Comparison of ENCODE assay signal across 2 cellular contexts in the genomic region with DNA sequence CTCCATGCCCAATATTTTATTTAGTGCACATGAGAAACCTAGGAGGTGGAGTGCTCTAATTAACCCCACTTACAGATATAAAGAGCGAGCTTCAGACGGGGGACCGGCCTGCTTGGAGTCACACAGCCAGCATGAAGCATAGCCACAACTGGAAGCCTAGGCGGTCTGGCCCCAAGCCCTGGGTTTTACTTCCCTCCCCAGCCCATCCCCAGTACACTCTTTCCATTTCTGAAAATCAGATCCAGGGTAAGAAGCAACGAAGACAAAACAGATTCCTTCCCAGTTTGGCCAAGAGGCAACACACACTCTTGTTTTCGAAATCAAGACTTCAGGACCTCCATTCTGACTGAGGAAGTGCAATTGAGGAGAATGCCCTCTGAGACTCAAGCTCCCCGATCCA.
TF ChIP-seq lines count a peak whose summit lies in the region.

No MANE protein-coding gene starts in this region.

TF ChIP-seq in H1, 55 proteins besides CTCF, POLR2A, EP300 and RAD21 (continues in another document):
- TF ChIP-seq CTBP2 (IDR thresholded peaks at IDR 0.05; ENCODE audit: borderline replicate concordance, insufficient read depth, insufficient read length, low read length) (no peak), SIRT6 (IDR thresholded peaks at IDR 0.05; ENCODE audit: low read length) (no peak), SUZ12 (IDR thresholded peaks at IDR 0.05; ENCODE audit: low read length) (no peak), JUN (IDR thresholded peaks at IDR 0.05; ENCODE audit: low read depth, low read length) (no peak), RXRA (IDR thresholded peaks at IDR 0.05; ENCODE audit: insufficient read depth, low read depth, low read length) (no peak), NANOG (IDR thresholded peaks at IDR 0.05; ENCODE audit: insufficient read depth, low read depth, low read length, poor library complexity, severe bottlenecking) (no peak), RBBP5 (IDR thresholded peaks at IDR 0.05; ENCODE audit: borderline replicate concordance, low read depth, low read length) (no peak), TAF7 (optimal IDR thresholded peaks at IDR 0.05; ENCODE audit: borderline replicate concordance, low read depth, low read length) (no peak), SRF (IDR thresholded peaks at IDR 0.05; ENCODE audit: low read depth, low read length) (no peak), KDM1A (IDR thresholded peaks at IDR 0.05; ENCODE audit: borderline replicate concordance, low read length) (no peak), NRF1 (IDR thresholded peaks at IDR 0.05; ENCODE audit: low read depth, low read length) (no peak), BRCA1 (IDR thresholded peaks at IDR 0.05; ENCODE audit: low read depth, low read length) (no peak), TEAD4 (IDR thresholded peaks at IDR 0.05; ENCODE audit: low read depth, low read length) (no peak), CHD2 (IDR thresholded peaks at IDR 0.05; ENCODE audit: low read length) (no peak), KDM4A (IDR thresholded peaks at IDR 0.05; ENCODE audit: low read depth, low read length, severe bottlenecking) (no peak), CHD1 (IDR thresholded peaks at IDR 0.05; ENCODE audit: low read depth, low read length) (no peak), RNF2 (IDR thresholded peaks at IDR 0.05; ENCODE audit: borderline replicate concordance, low read depth, low read length, missing control alignments, poor library complexity, severe bottlenecking) (no peak)
- TF ChIP-seq, protein P1, sequence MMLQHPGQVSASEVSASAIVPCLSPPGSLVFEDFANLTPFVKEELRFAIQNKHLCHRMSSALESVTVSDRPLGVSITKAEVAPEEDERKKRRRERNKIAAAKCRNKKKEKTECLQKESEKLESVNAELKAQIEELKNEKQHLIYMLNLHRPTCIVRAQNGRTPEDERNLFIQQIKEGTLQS (IDR thresholded peaks at IDR 0.05; ENCODE audit: insufficient read depth, low read depth, low read length) = no peak
- TF ChIP-seq, protein P2, sequence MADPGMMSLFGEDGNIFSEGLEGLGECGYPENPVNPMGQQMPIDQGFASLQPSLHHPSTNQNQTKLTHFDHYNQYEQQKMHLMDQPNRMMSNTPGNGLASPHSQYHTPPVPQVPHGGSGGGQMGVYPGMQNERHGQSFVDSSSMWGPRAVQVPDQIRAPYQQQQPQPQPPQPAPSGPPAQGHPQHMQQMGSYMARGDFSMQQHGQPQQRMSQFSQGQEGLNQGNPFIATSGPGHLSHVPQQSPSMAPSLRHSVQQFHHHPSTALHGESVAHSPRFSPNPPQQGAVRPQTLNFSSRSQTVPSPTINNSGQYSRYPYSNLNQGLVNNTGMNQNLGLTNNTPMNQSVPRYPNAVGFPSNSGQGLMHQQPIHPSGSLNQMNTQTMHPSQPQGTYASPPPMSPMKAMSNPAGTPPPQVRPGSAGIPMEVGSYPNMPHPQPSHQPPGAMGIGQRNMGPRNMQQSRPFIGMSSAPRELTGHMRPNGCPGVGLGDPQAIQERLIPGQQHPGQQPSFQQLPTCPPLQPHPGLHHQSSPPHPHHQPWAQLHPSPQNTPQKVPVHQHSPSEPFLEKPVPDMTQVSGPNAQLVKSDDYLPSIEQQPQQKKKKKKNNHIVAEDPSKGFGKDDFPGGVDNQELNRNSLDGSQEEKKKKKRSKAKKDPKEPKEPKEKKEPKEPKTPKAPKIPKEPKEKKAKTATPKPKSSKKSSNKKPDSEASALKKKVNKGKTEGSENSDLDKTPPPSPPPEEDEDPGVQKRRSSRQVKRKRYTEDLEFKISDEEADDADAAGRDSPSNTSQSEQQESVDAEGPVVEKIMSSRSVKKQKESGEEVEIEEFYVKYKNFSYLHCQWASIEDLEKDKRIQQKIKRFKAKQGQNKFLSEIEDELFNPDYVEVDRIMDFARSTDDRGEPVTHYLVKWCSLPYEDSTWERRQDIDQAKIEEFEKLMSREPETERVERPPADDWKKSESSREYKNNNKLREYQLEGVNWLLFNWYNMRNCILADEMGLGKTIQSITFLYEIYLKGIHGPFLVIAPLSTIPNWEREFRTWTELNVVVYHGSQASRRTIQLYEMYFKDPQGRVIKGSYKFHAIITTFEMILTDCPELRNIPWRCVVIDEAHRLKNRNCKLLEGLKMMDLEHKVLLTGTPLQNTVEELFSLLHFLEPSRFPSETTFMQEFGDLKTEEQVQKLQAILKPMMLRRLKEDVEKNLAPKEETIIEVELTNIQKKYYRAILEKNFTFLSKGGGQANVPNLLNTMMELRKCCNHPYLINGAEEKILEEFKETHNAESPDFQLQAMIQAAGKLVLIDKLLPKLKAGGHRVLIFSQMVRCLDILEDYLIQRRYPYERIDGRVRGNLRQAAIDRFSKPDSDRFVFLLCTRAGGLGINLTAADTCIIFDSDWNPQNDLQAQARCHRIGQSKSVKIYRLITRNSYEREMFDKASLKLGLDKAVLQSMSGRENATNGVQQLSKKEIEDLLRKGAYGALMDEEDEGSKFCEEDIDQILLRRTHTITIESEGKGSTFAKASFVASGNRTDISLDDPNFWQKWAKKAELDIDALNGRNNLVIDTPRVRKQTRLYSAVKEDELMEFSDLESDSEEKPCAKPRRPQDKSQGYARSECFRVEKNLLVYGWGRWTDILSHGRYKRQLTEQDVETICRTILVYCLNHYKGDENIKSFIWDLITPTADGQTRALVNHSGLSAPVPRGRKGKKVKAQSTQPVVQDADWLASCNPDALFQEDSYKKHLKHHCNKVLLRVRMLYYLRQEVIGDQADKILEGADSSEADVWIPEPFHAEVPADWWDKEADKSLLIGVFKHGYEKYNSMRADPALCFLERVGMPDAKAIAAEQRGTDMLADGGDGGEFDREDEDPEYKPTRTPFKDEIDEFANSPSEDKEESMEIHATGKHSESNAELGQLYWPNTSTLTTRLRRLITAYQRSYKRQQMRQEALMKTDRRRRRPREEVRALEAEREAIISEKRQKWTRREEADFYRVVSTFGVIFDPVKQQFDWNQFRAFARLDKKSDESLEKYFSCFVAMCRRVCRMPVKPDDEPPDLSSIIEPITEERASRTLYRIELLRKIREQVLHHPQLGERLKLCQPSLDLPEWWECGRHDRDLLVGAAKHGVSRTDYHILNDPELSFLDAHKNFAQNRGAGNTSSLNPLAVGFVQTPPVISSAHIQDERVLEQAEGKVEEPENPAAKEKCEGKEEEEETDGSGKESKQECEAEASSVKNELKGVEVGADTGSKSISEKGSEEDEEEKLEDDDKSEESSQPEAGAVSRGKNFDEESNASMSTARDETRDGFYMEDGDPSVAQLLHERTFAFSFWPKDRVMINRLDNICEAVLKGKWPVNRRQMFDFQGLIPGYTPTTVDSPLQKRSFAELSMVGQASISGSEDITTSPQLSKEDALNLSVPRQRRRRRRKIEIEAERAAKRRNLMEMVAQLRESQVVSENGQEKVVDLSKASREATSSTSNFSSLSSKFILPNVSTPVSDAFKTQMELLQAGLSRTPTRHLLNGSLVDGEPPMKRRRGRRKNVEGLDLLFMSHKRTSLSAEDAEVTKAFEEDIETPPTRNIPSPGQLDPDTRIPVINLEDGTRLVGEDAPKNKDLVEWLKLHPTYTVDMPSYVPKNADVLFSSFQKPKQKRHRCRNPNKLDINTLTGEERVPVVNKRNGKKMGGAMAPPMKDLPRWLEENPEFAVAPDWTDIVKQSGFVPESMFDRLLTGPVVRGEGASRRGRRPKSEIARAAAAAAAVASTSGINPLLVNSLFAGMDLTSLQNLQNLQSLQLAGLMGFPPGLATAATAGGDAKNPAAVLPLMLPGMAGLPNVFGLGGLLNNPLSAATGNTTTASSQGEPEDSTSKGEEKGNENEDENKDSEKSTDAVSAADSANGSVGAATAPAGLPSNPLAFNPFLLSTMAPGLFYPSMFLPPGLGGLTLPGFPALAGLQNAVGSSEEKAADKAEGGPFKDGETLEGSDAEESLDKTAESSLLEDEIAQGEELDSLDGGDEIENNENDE (IDR thresholded peaks at IDR 0.05; ENCODE audit: insufficient replicate concordance, low read length) = no peak

TF ChIP-seq in SK-N-SH, 30 proteins besides CTCF, POLR2A, EP300 and RAD21:
- TF ChIP-seq YY1 (IDR thresholded peaks at IDR 0.05; ENCODE audit: low read depth) = no peak
- no peak for TF ChIP-seq ELF1 (IDR thresholded peaks at IDR 0.05)
- TF ChIP-seq SIN3A (IDR thresholded peaks at IDR 0.05; ENCODE audit: borderline replicate concordance, low read depth, low read length) = no peak
- no peak for TF ChIP-seq EZH2phosphoT487 (IDR thresholded peaks at IDR 0.05; ENCODE audit: borderline replicate concordance, low read depth)
- TF ChIP-seq MXI1 (IDR thresholded peaks at IDR 0.05; ENCODE audit: low read depth, low read length) = no peak
- TF ChIP-seq TCF12 (IDR thresholded peaks at IDR 0.05) = no peak
- no peak for TF ChIP-seq TAF1 (IDR thresholded peaks at IDR 0.05; ENCODE audit: borderline replicate concordance, low read depth, low read length)
- TF ChIP-seq JUND (IDR thresholded peaks at IDR 0.05) = no peak
- TF ChIP-seq, protein P3, sequence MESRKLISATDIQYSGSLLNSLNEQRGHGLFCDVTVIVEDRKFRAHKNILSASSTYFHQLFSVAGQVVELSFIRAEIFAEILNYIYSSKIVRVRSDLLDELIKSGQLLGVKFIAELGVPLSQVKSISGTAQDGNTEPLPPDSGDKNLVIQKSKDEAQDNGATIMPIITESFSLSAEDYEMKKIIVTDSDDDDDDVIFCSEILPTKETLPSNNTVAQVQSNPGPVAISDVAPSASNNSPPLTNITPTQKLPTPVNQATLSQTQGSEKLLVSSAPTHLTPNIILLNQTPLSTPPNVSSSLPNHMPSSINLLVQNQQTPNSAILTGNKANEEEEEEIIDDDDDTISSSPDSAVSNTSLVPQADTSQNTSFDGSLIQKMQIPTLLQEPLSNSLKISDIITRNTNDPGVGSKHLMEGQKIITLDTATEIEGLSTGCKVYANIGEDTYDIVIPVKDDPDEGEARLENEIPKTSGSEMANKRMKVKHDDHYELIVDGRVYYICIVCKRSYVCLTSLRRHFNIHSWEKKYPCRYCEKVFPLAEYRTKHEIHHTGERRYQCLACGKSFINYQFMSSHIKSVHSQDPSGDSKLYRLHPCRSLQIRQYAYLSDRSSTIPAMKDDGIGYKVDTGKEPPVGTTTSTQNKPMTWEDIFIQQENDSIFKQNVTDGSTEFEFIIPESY (IDR thresholded peaks at IDR 0.05; ENCODE audit: borderline replicate concordance, low read depth) = no peak
- TF ChIP-seq POLR2AphosphoS5 (IDR thresholded peaks at IDR 0.05; ENCODE audit: low read depth, low read length) = no peak
- no peak for TF ChIP-seq TEAD4 (IDR thresholded peaks at IDR 0.05; ENCODE audit: borderline replicate concordance, insufficient read depth)
- TF ChIP-seq FOSL2 (IDR thresholded peaks at IDR 0.05; ENCODE audit: borderline replicate concordance, low read depth) = no peak
- TF ChIP-seq MEF2A (IDR thresholded peaks at IDR 0.05; ENCODE audit: borderline replicate concordance, low read depth) = no peak
- no peak for TF ChIP-seq FOXJ3 (CRISPR knock-in tag; IDR thresholded peaks at IDR 0.05)
